Comparison of ENCODE assay signal across 24 cellular contexts in genomic region chr10:71646592-71647292, GRCh38.
"Had no signal": no experiment of that assay in that cellular context is flagged by ENCODE, and none has a peak within 500 bp of the region (broad histone marks: within the 10 kb centered on the region; RNA-seq: fewer than 3 reads in every experiment).

No MANE protein-coding gene starts in this region.

- DNase-seq: colonic mucosa; cortex of kidney; effector CD8-positive, alpha-beta T cell; effector memory CD8-positive, alpha-beta T cell; esophagus squamous epithelium; foreskin melanocyte; gastrocnemius medialis; heart right ventricle; hippocampal formation; left cardiac atrium; left lung; left ventricle myocardium superior; lower lobe of right lung; mesenchymal stem cell; mucosa of descending colon; naive B cell had no signal

- H3K9me3 Mint-ChIP-seq: dendritic cell treated with granulocyte-macrophage colony-stimulating factor and Interleukin-4, amounts not matched to agents 40 ng/mL and 50 ng/mL, for 4 days; effector memory CD8-positive, alpha-beta T cell; endodermal cell; mesothelial cell of epicardium had no signal

- H3K36me3 ChIP-seq: colonic mucosa, esophagus squamous epithelium, gastrocnemius medialis, heart right ventricle, left lung, lower lobe of right lung had no signal

- ATAC-seq: effector memory CD8-positive, alpha-beta T cell; esophagus mucosa; heart right ventricle; left cardiac atrium; lower lobe of right lung; mucosa of descending colon had no signal

- H3K4me3 ChIP-seq: colonic mucosa, esophagus squamous epithelium, gastrocnemius medialis, heart right ventricle, left lung, lower lobe of right lung, mucosa of descending colon had no signal

- H3K27ac Mint-ChIP-seq: dendritic cell treated with granulocyte-macrophage colony-stimulating factor and Interleukin-4, amounts not matched to agents 40 ng/mL and 50 ng/mL, for 4 days; effector memory CD8-positive, alpha-beta T cell; endodermal cell; mesothelial cell of epicardium had no signal

- H3K27me3 ChIP-seq: colonic mucosa, gastrocnemius medialis, heart right ventricle, left lung had no signal

- FAIRE-seq: endometrium, islet of Langerhans, keratinocyte had no signal

- H3K36me3 Mint-ChIP-seq: mesothelial cell of epicardium, naive B cell had no signal

- H3K4me3 Mint-ChIP-seq: dendritic cell treated with granulocyte-macrophage colony-stimulating factor and Interleukin-4, amounts not matched to agents 40 ng/mL and 50 ng/mL, for 4 days; effector memory CD8-positive, alpha-beta T cell; endodermal cell; mesothelial cell of epicardium; naive B cell had no signal

- H3K9me3 ChIP-seq: colonic mucosa, esophagus squamous epithelium, gastrocnemius medialis, heart right ventricle, left lung, lower lobe of right lung, mucosa of descending colon had no signal

- H3K4me1 ChIP-seq: colonic mucosa, lower lobe of right lung had no signal

- H3K27ac ChIP-seq: colonic mucosa, epithelial cell of prostate, esophagus squamous epithelium, gastrocnemius medialis, heart right ventricle, left lung, lower lobe of right lung had no signal
